ENCODE assay signal across 26 cellular contexts in the genomic region with DNA sequence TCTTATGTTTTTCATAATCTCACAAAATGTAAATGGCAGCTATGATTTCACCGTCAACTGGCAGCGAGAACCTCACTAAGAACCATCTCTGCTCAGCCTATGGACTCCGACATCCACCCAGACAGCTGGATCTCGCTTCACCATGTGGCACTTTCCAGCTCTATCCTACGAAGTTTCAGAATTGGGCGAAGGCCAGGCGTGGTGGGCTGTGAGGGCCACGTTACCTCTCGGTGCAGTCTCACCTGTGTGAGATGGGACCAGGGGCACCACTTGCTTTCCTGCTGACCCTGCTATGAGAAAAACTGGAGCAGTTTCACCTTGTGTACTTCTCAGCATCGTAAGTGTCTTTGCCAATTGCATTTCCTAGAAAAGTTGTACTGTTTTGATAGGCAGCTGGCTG. TPM values are rescaled to one million over a fixed set of nuclear protein-coding genes. Genes with fewer than 3 reads are reported as not detected.
"Had no signal": no experiment of that assay in that cellular context is flagged by ENCODE, and none has a peak within 500 bp of the region (broad histone marks: within the 10 kb centered on the region; RNA-seq: fewer than 3 reads in every experiment).

No MANE protein-coding gene starts in this region.

- H3K9me3 Mint-ChIP-seq: activated naive CD4-positive, alpha-beta T cell treated with anti-CD3 and anti-CD28 coated beads, Interleukin-2, amount 50 U/mL, for 72 hours; activated naive CD8-positive, alpha-beta T cell treated with anti-CD3 and anti-CD28 coated beads, Interleukin-2, amount 50 U/mL, for 24 hours; activated T-helper 2 cell treated with anti-CD3 and anti-CD28 coated beads, Interferon-gamma antibody, Interleukin-2, Interleukin-4, amounts not matched to agents 10 μg/mL and 5 μg/mL and 100 μg/mL, durations not matched to agents 14 hours and 24 hours and 36 hours; brain; IgD-negative memory B cell; WTC11 had no signal

- ATAC-seq: activated naive CD4-positive, alpha-beta T cell treated with anti-CD3 and anti-CD28 coated beads, Interleukin-2, amount 50 U/mL, for 72 hours; activated naive CD8-positive, alpha-beta T cell treated with anti-CD3 and anti-CD28 coated beads, Interleukin-2, amount 50 U/mL, for 24 hours; T-helper 17 cell; WTC11 had no signal

- H3K36me3 Mint-ChIP-seq: activated naive CD4-positive, alpha-beta T cell treated with anti-CD3 and anti-CD28 coated beads, Interleukin-2, amount 50 U/mL, for 72 hours; IgD-negative memory B cell; WTC11 had no signal

- H3K27ac Mint-ChIP-seq: activated naive CD4-positive, alpha-beta T cell treated with anti-CD3 and anti-CD28 coated beads, Interleukin-2, amount 50 U/mL, for 72 hours; activated naive CD8-positive, alpha-beta T cell treated with anti-CD3 and anti-CD28 coated beads, Interleukin-2, amount 50 U/mL, for 24 hours; activated T-helper 2 cell treated with anti-CD3 and anti-CD28 coated beads, Interferon-gamma antibody, Interleukin-2, Interleukin-4, amounts not matched to agents 10 μg/mL and 5 μg/mL and 100 μg/mL, durations not matched to agents 14 hours and 24 hours and 36 hours; T-helper 17 cell; WTC11 had no signal

- H3K4me1 Mint-ChIP-seq: activated naive CD8-positive, alpha-beta T cell treated with anti-CD3 and anti-CD28 coated beads, Interleukin-2, amount 50 U/mL, for 24 hours; IgD-negative memory B cell; T-helper 17 cell; WTC11 had no signal

- DNase-seq: activated CD4-positive, alpha-beta T cell treated with anti-CD3 and anti-CD28 coated beads for 48 hours; activated CD4-positive, alpha-beta T cell treated with anti-CD3 and anti-CD28 coated beads, Interleukin-2, amount 50 U/mL, for 48 hours; activated CD4-positive, CD25-positive, alpha-beta regulatory T cell treated with anti-CD3 and anti-CD28 coated beads, Interleukin-2, amount 50 U/mL, for 72 hours; activated naive CD4-positive, alpha-beta T cell; activated naive CD8-positive, alpha-beta T cell treated with anti-CD3 and anti-CD28 coated beads, Interleukin-2, amount 50 U/mL, for 24 hours; activated T-cell treated with anti-CD3 and anti-CD28 coated beads for 4 hours; activated T-cell treated with anti-CD3 and anti-CD28 coated beads, Interleukin-2, amount 50 U/mL, for 48 hours; amniotic stem cell; KG1; NCI-H1092; NCI-H1417; NCI-H1930; NCI-H2171; NCI-H2227 treated with DMSO at 0.1 percent for 48 hours; NCI-H446 treated with DMSO at 0.1 percent for 48 hours; NCI-H526; NCI-H774; SIG-M5; T-helper 17 cell; T-helper 9 cell had no signal

- H3K4me3 Mint-ChIP-seq: activated naive CD8-positive, alpha-beta T cell treated with anti-CD3 and anti-CD28 coated beads, Interleukin-2, amount 50 U/mL, for 24 hours; brain; IgD-negative memory B cell; T-helper 17 cell; WTC11 had no signal

- H3K27me3 Mint-ChIP-seq: activated naive CD8-positive, alpha-beta T cell treated with anti-CD3 and anti-CD28 coated beads, Interleukin-2, amount 50 U/mL, for 24 hours; brain had no signal

RNA-seq across cellular contexts. Expression of a gene that starts 32.3 kb away (rescaled TPM):
- total RNA-seq: RPMI7951 had no signal

RNA-seq across cellular contexts. Expression of a gene that starts 32.5 kb away (rescaled TPM):
- total RNA-seq: RPMI7951 had no signal
